Comparison of ENCODE assay signal across 8 cellular contexts in genomic region chr17:78723001-78723796, GRCh38. TPM values are rescaled to one million over a fixed set of nuclear protein-coding genes. Genes with fewer than 3 reads are reported as not detected.
DNase-seq lines count a peak whose midpoint lies in the region; ATAC-seq and TF ChIP-seq lines count a peak whose summit lies in the region.

No MANE protein-coding gene starts in this region.

- peak overlapping the region; percentile 3 for H3K4me2 ChIP-seq in Karpas-422 (ENCODE audit: low read depth, low read length, poor library complexity, severe bottlenecking)

- TF ChIP-seq CTCF in brain microvascular endothelial cell (IDR thresholded peaks at IDR 0.05; ENCODE audit: low read depth, low read length, missing control alignments) (no peak), left lung (IDR thresholded peaks at IDR 0.05) (no peak), tibial artery (IDR thresholded peaks at IDR 0.05) (no peak)

- H4K20me1 ChIP-seq in Karpas-422 (ENCODE audit: insufficient read depth, low read depth, low read length), result peaks cover 59% of the 10 kb centered on the region

- no peaks in the 10 kb centered on the region for H3K9me3 ChIP-seq in Karpas-422 (ENCODE audit: low read length)
- H3K9me3 ChIP-seq in left lung, result no peaks in the 10 kb centered on the region
- H3K9me3 ChIP-seq in tibial artery, result no peaks in the 10 kb centered on the region

- no peaks in the 10 kb centered on the region for H3K36me3 ChIP-seq in Karpas-422 (ENCODE audit: insufficient read depth, low read length)
- H3K36me3 ChIP-seq in brain microvascular endothelial cell (replicated peaks), result no peaks in the 10 kb centered on the region
- peaks cover 0 to 15% of the 10 kb centered on the region in 2 donors for H3K36me3 ChIP-seq in left lung
- no peaks in the 10 kb centered on the region for H3K36me3 ChIP-seq in tibial artery

- H3K4me3 ChIP-seq in Karpas-422 (ENCODE audit: low read length) (no peak overlapping the region), brain microvascular endothelial cell (ENCODE audit: low read depth, low read length) (peak overlapping the region; percentile 39), left lung (no peak overlapping the region), tibial artery (peak overlapping the region; percentile 35 to 51)

- no peaks in the 10 kb centered on the region for H3K9me2 ChIP-seq in Karpas-422 (replicated peaks; ENCODE audit: insufficient read depth, low read length)

- no peak overlapping the region for H2AFZ ChIP-seq in Karpas-422 (ENCODE audit: low read length)

- ATAC-seq in left lung, result peak; percentile 34

- H3K9ac ChIP-seq in Karpas-422 (ENCODE audit: low read length), result no peak overlapping the region

- in situ Hi-C loops in brain microvascular endothelial cell (cut with HindIII; ENCODE audit: low pct_ligation_motif_present, low sequenced_read_pairs), result loop anchor here (25.0 kb wide), 1 partner anchor 236 kb away; no protein-coding TSS in a partner anchor

- H3K27me3 ChIP-seq in Karpas-422 (ENCODE audit: low read length), result no peaks in the 10 kb centered on the region
- H3K27me3 ChIP-seq in brain microvascular endothelial cell (replicated peaks), result no peaks in the 10 kb centered on the region
- H3K27me3 ChIP-seq in left lung, result no peaks in the 10 kb centered on the region
- H3K27me3 ChIP-seq in tibial artery, result no peaks in the 10 kb centered on the region

- DNase-seq in AG08396 (ENCODE audit: low spot score), result peak; percentile 38
- DNase-seq in Karpas-422, result no peak
- DNase-seq in brain microvascular endothelial cell, result no peak
- DNase-seq in left lung, result no peak
- no peak for DNase-seq in tibial artery
- no peak for DNase-seq in stimulated activated naive CD4-positive, alpha-beta T cell (lab: John Stamatoyannopoulos, UW)
- DNase-seq in SIG-M5 (lab: John Stamatoyannopoulos, UW), result no peak
- no peak for DNase-seq in CD1c-positive myeloid dendritic cell (ENCODE audit: extremely low spot score)

- H3K27ac ChIP-seq in Karpas-422 (ENCODE audit: low read length) (no peak overlapping the region), brain microvascular endothelial cell (no peak overlapping the region), left lung (no peak overlapping the region), tibial artery (peak overlapping the region; percentile 45 to 48)

- intact Hi-C loops in left lung (cut with DNase I), result no loop called here
- intact Hi-C loops in tibial artery (cut with DNase I; ENCODE audit: low total_unique reads), result no loop called here

- no peaks in the 10 kb centered on the region for H3K79me2 ChIP-seq in Karpas-422 (ENCODE audit: low read length)

- H3K4me1 ChIP-seq in Karpas-422 (ENCODE audit: low read length) (peaks cover 27% of the 10 kb centered on the region), left lung (peaks cover 36 to 98% of the 10 kb centered on the region in 2 donors), tibial artery (peaks cover 0 to 42% (median 37%) of the 10 kb centered on the region in 4 donors)

RNA-seq across cellular contexts. Expression of gene CYTH1, which starts 58.9 kb away (rescaled TPM):
- 9.6 and 15.8 TPM in 2 replicates for total RNA-seq in Karpas-422 (2014; rRNA removed; shearing (Covaris generic); ENCODE audit: low replicate concordance)
- 10 to 100 TPM; 65.1 to 96.1 TPM for total RNA-seq in left lung

Comparison
In these comparisons a context has a peak if more than half of its experiments do, and no peak if none do; other contexts are left out.
1. H3K27ac ChIP-seq: peak in tibial artery (2 of 2); none in Karpas-422 (single experiment), brain microvascular endothelial cell (single experiment) and left lung (0 of 2).
2. H3K4me3 ChIP-seq: peak in brain microvascular endothelial cell (single experiment) and tibial artery (2 of 2); none in Karpas-422 (single experiment) and left lung (0 of 2).